ENCODE assay signal across 30 cellular contexts in the genomic region with DNA sequence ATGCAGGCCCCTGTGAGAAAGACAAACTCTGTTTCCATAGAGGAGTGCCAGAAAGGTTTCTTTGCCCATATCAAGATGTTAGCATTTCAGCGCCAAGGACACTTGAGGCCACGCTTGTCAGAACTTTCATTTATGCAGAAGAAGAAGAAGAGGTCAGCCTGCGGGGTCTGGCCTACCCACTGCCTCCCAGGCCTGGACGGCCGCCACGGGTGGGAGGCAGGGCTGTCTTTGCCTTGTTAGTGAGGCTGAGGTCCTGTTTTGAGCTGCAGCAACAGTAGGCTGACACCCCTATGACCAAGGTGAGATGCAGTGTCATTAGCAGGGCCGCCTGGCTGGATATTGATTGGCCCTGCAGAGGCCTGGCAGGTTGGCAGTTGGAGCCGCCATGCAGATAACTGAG.
"Had no signal": no experiment of that assay in that cellular context is flagged by ENCODE, and none has a peak within 500 bp of the region (broad histone marks: within the 10 kb centered on the region; RNA-seq: fewer than 3 reads in every experiment).

No MANE protein-coding gene starts in this region.

- H3K9me3 Mint-ChIP-seq: natural killer cell; nephron; neural progenitor cell; stimulated activated naive CD8-positive, alpha-beta T cell treated with anti-CD3 and anti-CD28 coated beads, Interleukin-15, amount 100 ng/mL, for 72 hours; type B pancreatic cell had no signal

- H3K4me3 Mint-ChIP-seq: naive thymus-derived CD4-positive, alpha-beta T cell; natural killer cell; nephron; neural progenitor cell; stimulated activated memory B cell treated with anti-CD40 and anti-IgM and Interleukin-4, amounts not matched to agents 10 μg/mL and 1 μg/mL and 100 μg/mL, for 72 hours; stimulated activated naive CD8-positive, alpha-beta T cell treated with anti-CD3 and anti-CD28 coated beads, Interleukin-15, amount 100 ng/mL, for 72 hours; type B pancreatic cell had no signal

- H3K4me1 Mint-ChIP-seq: stimulated activated memory B cell treated with anti-CD40 and anti-IgM and Interleukin-4, amounts not matched to agents 10 μg/mL and 1 μg/mL and 100 μg/mL, for 72 hours; stimulated activated naive CD8-positive, alpha-beta T cell treated with anti-CD3 and anti-CD28 coated beads, Interleukin-15, amount 100 ng/mL, for 72 hours had no signal

- DNase-seq: naive thymus-derived CD4-positive, alpha-beta T cell; natural killer cell; nucleus accumbens; ovary; posterior cingulate gyrus; psoas muscle; right cardiac atrium; right lobe of liver; sigmoid colon; stimulated activated CD4-positive, alpha-beta T cell treated with anti-CD3 and anti-CD28 coated beads, Interleukin-15, amount 100 ng/mL, for 24 hours; stimulated activated CD4-positive, alpha-beta T cell treated with anti-CD3 and anti-CD28 coated beads, Interleukin-2, amount 100 ng/mL, for 24 hours; stimulated activated CD4-positive, alpha-beta T cell treated with anti-CD3 and anti-CD28 coated beads, Interleukin-2, amount 100 ng/mL, for 48 hours; stimulated activated CD4-positive, alpha-beta T cell treated with anti-CD3 and anti-CD28 coated beads, Interleukin-4, amount 100 ng/mL, for 24 hours; stimulated activated naive CD4-positive, alpha-beta T cell; stimulated activated naive CD8-positive, alpha-beta T cell treated with anti-CD3 and anti-CD28 coated beads, Interleukin-15, amount 100 ng/mL, for 72 hours; stimulated activated naive CD8-positive, alpha-beta T cell treated with anti-CD3 and anti-CD28 coated beads, Interleukin-15, Interleukin-2, amounts not matched to agents 100 U/mL and 50 U/mL, for 24 hours; substantia nigra; testis; tibial artery; transverse colon; upper lobe of right lung; uterus had no signal

- H3K4me3 ChIP-seq: neural progenitor cell, ovary, psoas muscle, right lobe of liver, sigmoid colon, suprapubic skin, testis, tibial artery, transverse colon, upper lobe of right lung, uterus had no signal

- H3K36me3 ChIP-seq: neural progenitor cell, neutrophil, ovary, right lobe of liver, sigmoid colon, suprapubic skin, tibial artery, transverse colon, upper lobe of right lung, uterus had no signal

- H3K36me3 Mint-ChIP-seq: naive thymus-derived CD4-positive, alpha-beta T cell; natural killer cell; neural progenitor cell; stimulated activated memory B cell treated with anti-CD40 and anti-IgM and Interleukin-4, amounts not matched to agents 10 μg/mL and 1 μg/mL and 100 μg/mL, for 72 hours; type B pancreatic cell had no signal

- H3K9ac ChIP-seq: neural progenitor cell, parathyroid adenoma had no signal

- H3K27ac Mint-ChIP-seq: naive thymus-derived CD4-positive, alpha-beta T cell; natural killer cell; nephron; neural progenitor cell; progenitor cell of endocrine pancreas; stimulated activated memory B cell treated with anti-CD40 and anti-IgM and Interleukin-4, amounts not matched to agents 10 μg/mL and 1 μg/mL and 100 μg/mL, for 72 hours; stimulated activated naive CD8-positive, alpha-beta T cell treated with anti-CD3 and anti-CD28 coated beads, Interleukin-15, amount 100 ng/mL, for 72 hours; type B pancreatic cell had no signal

- ATAC-seq: psoas muscle; right cardiac atrium; right lobe of liver; stimulated activated memory B cell treated with anti-CD40 and anti-IgM and Interleukin-4, amounts not matched to agents 10 μg/mL and 1 μg/mL and 100 μg/mL, for 72 hours; stimulated activated naive CD8-positive, alpha-beta T cell treated with anti-CD3 and anti-CD28 coated beads, Interleukin-15, Interleukin-2, amounts not matched to agents 100 U/mL and 50 U/mL, for 24 hours; upper lobe of right lung had no signal

- H3K27ac ChIP-seq: neural progenitor cell, neutrophil, ovary, parathyroid adenoma, psoas muscle, right lobe of liver, sigmoid colon, suprapubic skin, testis, tibial artery, transverse colon, upper lobe of right lung, uterus had no signal

- H2AFZ ChIP-seq: neural progenitor cell, parathyroid adenoma had no signal

- H3K27me3 ChIP-seq: neural progenitor cell, ovary, right lobe of liver, testis, uterus had no signal

- H3K9me3 ChIP-seq: neutrophil, ovary, psoas muscle, right lobe of liver, sigmoid colon, suprapubic skin, testis, tibial artery, transverse colon, upper lobe of right lung, uterus had no signal

- H3K79me2 ChIP-seq: parathyroid adenoma had no signal

- H3K4me2 ChIP-seq: neural progenitor cell had no signal

- H3K4me1 ChIP-seq: neural progenitor cell, parathyroid adenoma, psoas muscle, right lobe of liver, sigmoid colon, suprapubic skin, testis, tibial artery, transverse colon, upper lobe of right lung, uterus had no signal
